In genomic region chr7:114986805-114987204, GRCh38 we compare ENCODE assay signal across 20 cellular contexts.
DNase-seq lines count a peak whose midpoint lies in the region; TF ChIP-seq lines count a peak whose summit lies in the region.
"Had no signal": no experiment of that assay in that cellular context is flagged by ENCODE, and none has a peak within 500 bp of the region (broad histone marks: within the 10 kb centered on the region; RNA-seq: fewer than 3 reads in every experiment).

No MANE protein-coding gene starts in this region.

- TF ChIP-seq CTCF in AG10803 (conservative IDR thresholded peaks at IDR 0.05; ENCODE audit: low read length) = no peak

- intact Hi-C loops in activated CD4-positive, alpha-beta T cell treated with anti-CD3 and anti-CD28 coated beads, Interleukin-2, amount 10 ng/mL, durations not matched to agents 24 days and 14 days (cut with micrococcal nuclease) = no loop called here

- peaks cover 23% of the 10 kb centered on the region for H3K4me1 Mint-ChIP-seq in activated CD4-positive, alpha-beta T cell treated with anti-CD3 and anti-CD28 coated beads, Interleukin-2, amount 10 ng/mL, durations not matched to agents 24 days and 14 days

- no peaks in the 10 kb centered on the region for H3K9me3 ChIP-seq in HUES48 (ENCODE audit: control insufficient read depth, insufficient read depth, low read length)
- H3K9me3 ChIP-seq: ascending aorta had no signal

- no peaks in the 10 kb centered on the region for H3K27me3 Mint-ChIP-seq in activated CD4-positive, alpha-beta T cell treated with anti-CD3 and anti-CD28 coated beads, Interleukin-2, amount 10 ng/mL, durations not matched to agents 24 days and 14 days
- H3K27me3 Mint-ChIP-seq: naive B cell had no signal

- H3K36me3 Mint-ChIP-seq in activated CD4-positive, alpha-beta T cell treated with anti-CD3 and anti-CD28 coated beads, Interleukin-2, amount 10 ng/mL, durations not matched to agents 24 days and 14 days (ENCODE audit: low read depth) = peaks cover 59% of the 10 kb centered on the region

- no peaks in the 10 kb centered on the region for H3K27me3 ChIP-seq in HUES48 (ENCODE audit: control insufficient read depth, insufficient read depth, low read length)
- H3K27me3 ChIP-seq: ascending aorta had no signal

- H3K4me3 Mint-ChIP-seq in activated CD4-positive, alpha-beta T cell treated with anti-CD3 and anti-CD28 coated beads, Interleukin-2, amount 10 ng/mL, durations not matched to agents 24 days and 14 days = no peak overlapping the region
- H3K4me3 Mint-ChIP-seq: naive B cell had no signal

- DNase-seq in AG10803 (ENCODE audit: low read depth) (peak; percentile 41), epithelial cell of prostate (ENCODE audit: low read depth, low spot score) (no peak), myocyte (ENCODE audit: low read depth) (peak; percentile 18), midbrain (lab: John Stamatoyannopoulos, UW) (no peak), HEK293T (ENCODE audit: extremely low spot score) (no peak), DMS 273 treated with DMSO at 0.1 percent for 48 hours (lab: John Stamatoyannopoulos, UW) (no peak)
- no peak for DNase-seq in activated CD4-positive, alpha-beta T cell treated with anti-CD3 and anti-CD28 coated beads, Interleukin-2, amount 10 ng/mL, durations not matched to agents 24 days and 14 days
- DNase-seq: activated CD4-positive, alpha-beta T cell treated with anti-CD3 and anti-CD28 coated beads for 4 hours; activated gamma-delta T cell treated with Interleukin-2 at 50 U/mL for 16 hours; foreskin fibroblast; left ventricle myocardium superior; naive B cell; NCI-H1105 treated with DMSO at 0.1 percent for 48 hours; NCI-H2107; PC-3; stimulated activated CD4-positive, alpha-beta T cell treated with anti-CD3 and anti-CD28 coated beads, Interleukin-2, amount 100 ng/mL, for 48 hours; T1000 had no signal

- no peak overlapping the region for H3K9ac ChIP-seq in HUES48 (ENCODE audit: low read depth, low read length)
- H3K9ac ChIP-seq: parathyroid adenoma had no signal

- POLR2A ChIA-PET in HEK293T (lab: Yijun Ruan, JAX) = no interaction called here

- CTCF ChIA-PET in HEK293T (lab: Yijun Ruan, JAX) = no interaction called here

- peaks cover 29% of the 10 kb centered on the region for H3K4me1 ChIP-seq in HUES48 (ENCODE audit: control insufficient read depth, insufficient read depth, low read length)
- H3K4me1 ChIP-seq: parathyroid adenoma had no signal

- H3K27ac Mint-ChIP-seq in activated CD4-positive, alpha-beta T cell treated with anti-CD3 and anti-CD28 coated beads, Interleukin-2, amount 10 ng/mL, durations not matched to agents 24 days and 14 days = no peak overlapping the region

- H3K27ac ChIP-seq in HUES48 (ENCODE audit: low read depth, low read length) (peak overlapping the region; percentile 46), epithelial cell of prostate (peak overlapping the region; percentile 21)
- H3K27ac ChIP-seq: ascending aorta, parathyroid adenoma had no signal

- peaks cover 3% of the 10 kb centered on the region for H3K9me3 Mint-ChIP-seq in activated CD4-positive, alpha-beta T cell treated with anti-CD3 and anti-CD28 coated beads, Interleukin-2, amount 10 ng/mL, durations not matched to agents 24 days and 14 days

- no peaks in the 10 kb centered on the region for H3K36me3 ChIP-seq in HUES48 (ENCODE audit: control insufficient read depth, insufficient read depth, low read length)
- H3K36me3 ChIP-seq: ascending aorta had no signal

- H3K4me3 ChIP-seq in AG10803 (ENCODE audit: low read length) (no peak overlapping the region), HUES48 (ENCODE audit: low read depth, low read length) (no peak overlapping the region)
- H3K4me3 ChIP-seq: ascending aorta had no signal

TF ChIP-seq in HEK293T, 16 proteins besides CTCF, POLR2A, EP300 and RAD21:
- TF ChIP-seq SUZ12 (IDR thresholded peaks at IDR 0.05) (no peak), ELF4 (IDR thresholded peaks at IDR 0.05) (no peak), CTBP1 (IDR thresholded peaks at IDR 0.05; ENCODE audit: borderline replicate concordance) (no peak), FOXA1 (IDR thresholded peaks at IDR 0.05) (no peak), SP1 (IDR thresholded peaks at IDR 0.05) (no peak), PKNOX1 (IDR thresholded peaks at IDR 0.05) (no peak)

Comparison
In these comparisons a context has a peak if more than half of its experiments do, and no peak if none do; other contexts are left out.
1. DNase-seq: peak in AG10803 (single experiment) and myocyte (single experiment); none in epithelial cell of prostate (single experiment), midbrain (single experiment), activated CD4-positive, alpha-beta T cell treated with anti-CD3 and anti-CD28 coated beads, Interleukin-2, amount 10 ng/mL, durations not matched to agents 24 days and 14 days (single experiment), HEK293T (single experiment) and DMS 273 treated with DMSO at 0.1 percent for 48 hours (single experiment).